1 cellular context compared by ENCODE assay signal in genomic region chr12:1356285-1356684, GRCh38.
TF ChIP-seq lines count a peak whose summit lies in the region.

No MANE protein-coding gene starts in this region.

TF ChIP-seq in SK-N-SH, 30 proteins besides CTCF, POLR2A, EP300 and RAD21 (continued from another document):
- TF ChIP-seq IRF3 (IDR thresholded peaks at IDR 0.05; ENCODE audit: low read depth, low read length) (no peak), PBX3 (IDR thresholded peaks at IDR 0.05) (no peak), RCOR1 (IDR thresholded peaks at IDR 0.05; ENCODE audit: low read length) (no peak)
